35 cellular contexts compared by ENCODE assay signal in genomic region chr7:18430810-18431209, GRCh38.
"Had no signal": no experiment of that assay in that cellular context is flagged by ENCODE, and none has a peak within 500 bp of the region (broad histone marks: within the 10 kb centered on the region; RNA-seq: fewer than 3 reads in every experiment).

No MANE protein-coding gene starts in this region.

- H3K27me3 ChIP-seq: cardiac muscle cell, Peyer's patch had no signal

- H3K27ac ChIP-seq: cardiac muscle cell, Peyer's patch, WERI-Rb-1 had no signal

- H3K27ac Mint-ChIP-seq: activated CD4-positive, alpha-beta memory T cell treated with anti-CD3 and anti-CD28 coated beads, Interleukin-2, amount 10 ng/mL, durations not matched to agents 7 days and 5 days; activated CD8-positive, alpha-beta memory T cell treated with anti-CD3 and anti-CD28 coated beads, Interleukin-2, amount 10 ng/mL, durations not matched to agents 7 days and 5 days; activated naive CD4-positive, alpha-beta T cell treated with anti-CD3 and anti-CD28 coated beads, Interleukin-2, amount 10 ng/mL, durations not matched to agents 7 days and 5 days; activated naive CD8-positive, alpha-beta T cell; activated naive CD8-positive, alpha-beta T cell treated with anti-CD3 and anti-CD28 coated beads, Interleukin-2, amount 50 U/mL, for 24 hours; brain had no signal

- H3K4me3 Mint-ChIP-seq: activated CD4-positive, alpha-beta memory T cell treated with anti-CD3 and anti-CD28 coated beads, Interleukin-2, amount 10 ng/mL, durations not matched to agents 7 days and 5 days; activated CD8-positive, alpha-beta memory T cell treated with anti-CD3 and anti-CD28 coated beads, Interleukin-2, amount 10 ng/mL, durations not matched to agents 7 days and 5 days; activated naive CD4-positive, alpha-beta T cell treated with anti-CD3 and anti-CD28 coated beads, Interleukin-2, amount 10 ng/mL, durations not matched to agents 7 days and 5 days; activated naive CD8-positive, alpha-beta T cell; activated naive CD8-positive, alpha-beta T cell treated with anti-CD3 and anti-CD28 coated beads, Interleukin-2, amount 50 U/mL, for 24 hours; brain; central memory CD8-positive, alpha-beta T cell had no signal

- H3K36me3 ChIP-seq: cardiac muscle cell, Peyer's patch, WERI-Rb-1 had no signal

- FAIRE-seq: K562 had no signal

- H3K9me3 Mint-ChIP-seq: activated CD4-positive, alpha-beta memory T cell treated with anti-CD3 and anti-CD28 coated beads, Interleukin-2, amount 10 ng/mL, durations not matched to agents 7 days and 5 days; activated naive CD4-positive, alpha-beta T cell treated with anti-CD3 and anti-CD28 coated beads, Interleukin-2, amount 10 ng/mL, durations not matched to agents 7 days and 5 days; activated naive CD8-positive, alpha-beta T cell treated with anti-CD3 and anti-CD28 coated beads, Interleukin-2, amount 50 U/mL, for 24 hours; central memory CD8-positive, alpha-beta T cell had no signal

- H3K4me1 ChIP-seq: Peyer's patch had no signal

- DNase-seq: activated CD4-positive, alpha-beta memory T cell treated with anti-CD3 and anti-CD28 coated beads, Interleukin-2, amount 10 ng/mL, durations not matched to agents 7 days and 5 days; activated CD4-positive, alpha-beta T cell treated with anti-CD3 and anti-CD28 coated beads for 1 hour; activated CD4-positive, alpha-beta T cell treated with anti-CD3 and anti-CD28 coated beads for 48 hours; activated CD4-positive, CD25-positive, alpha-beta regulatory T cell; activated CD8-positive, alpha-beta memory T cell treated with anti-CD3 and anti-CD28 coated beads for 24 hours; activated CD8-positive, alpha-beta memory T cell treated with anti-CD3 and anti-CD28 coated beads, Interleukin-2, amount 10 ng/mL, durations not matched to agents 7 days and 5 days; activated CD8-positive, alpha-beta memory T cell treated with anti-CD3 and anti-CD28 coated beads, Interleukin-2, amount 50 U/mL, for 48 hours; activated effector memory CD4-positive, alpha-beta T cell treated with Interleukin-2 at 50 U/mL for 16 hours; activated naive CD4-positive, alpha-beta T cell treated with anti-CD3 and anti-CD28 coated beads, Interleukin-2, amount 10 ng/mL, durations not matched to agents 7 days and 5 days; activated naive CD8-positive, alpha-beta T cell treated with anti-CD3 and anti-CD28 coated beads, Interleukin-2, amount 50 U/mL, for 24 hours; activated T-cell treated with anti-CD3 and anti-CD28 coated beads, Interleukin-2, amount 50 U/mL, for 48 hours; anterior cingulate cortex; NCI-H1105; NCI-H1417 treated with DMSO at 0.1 percent for 48 hours; NCI-H187 treated with DMSO at 0.1 percent for 48 hours; NCI-H2081; NCI-H2171 treated with DMSO at 0.1 percent for 48 hours; NCI-H2227 treated with DMSO at 0.1 percent for 48 hours; NCI-H446; NCI-H510A treated with DMSO at 0.1 percent for 48 hours; PC-3; Peyer's patch; RPMI8226; SIG-M5; T-helper 1 cell; T-helper 2 cell; T-helper 9 cell; WERI-Rb-1 had no signal

- ATAC-seq: activated CD8-positive, alpha-beta memory T cell treated with anti-CD3 and anti-CD28 coated beads, Interleukin-2, amount 10 ng/mL, durations not matched to agents 7 days and 5 days; activated naive CD8-positive, alpha-beta T cell treated with anti-CD3 and anti-CD28 coated beads, Interleukin-2, amount 50 U/mL, for 24 hours; K562; PC-3; Right ventricle myocardium inferior; SK-N-SH treated with all-trans-retinoic acid at 6 μM for 48 hours had no signal

- H3K36me3 Mint-ChIP-seq: activated CD8-positive, alpha-beta memory T cell treated with anti-CD3 and anti-CD28 coated beads, Interleukin-2, amount 10 ng/mL, durations not matched to agents 7 days and 5 days; activated naive CD4-positive, alpha-beta T cell treated with anti-CD3 and anti-CD28 coated beads, Interleukin-2, amount 10 ng/mL, durations not matched to agents 7 days and 5 days; activated naive CD8-positive, alpha-beta T cell; brain had no signal

- H3K9me3 ChIP-seq: Peyer's patch had no signal

- H3K27me3 Mint-ChIP-seq: activated CD4-positive, alpha-beta memory T cell treated with anti-CD3 and anti-CD28 coated beads, Interleukin-2, amount 10 ng/mL, durations not matched to agents 7 days and 5 days; activated CD8-positive, alpha-beta memory T cell treated with anti-CD3 and anti-CD28 coated beads, Interleukin-2, amount 10 ng/mL, durations not matched to agents 7 days and 5 days; activated naive CD4-positive, alpha-beta T cell treated with anti-CD3 and anti-CD28 coated beads, Interleukin-2, amount 10 ng/mL, durations not matched to agents 7 days and 5 days; activated naive CD8-positive, alpha-beta T cell treated with anti-CD3 and anti-CD28 coated beads, Interleukin-2, amount 50 U/mL, for 24 hours; brain; central memory CD8-positive, alpha-beta T cell had no signal

- H3K4me1 Mint-ChIP-seq: activated CD4-positive, alpha-beta memory T cell treated with anti-CD3 and anti-CD28 coated beads, Interleukin-2, amount 10 ng/mL, durations not matched to agents 7 days and 5 days; activated CD8-positive, alpha-beta memory T cell treated with anti-CD3 and anti-CD28 coated beads, Interleukin-2, amount 10 ng/mL, durations not matched to agents 7 days and 5 days; activated naive CD4-positive, alpha-beta T cell treated with anti-CD3 and anti-CD28 coated beads, Interleukin-2, amount 10 ng/mL, durations not matched to agents 7 days and 5 days; activated naive CD8-positive, alpha-beta T cell treated with anti-CD3 and anti-CD28 coated beads, Interleukin-2, amount 50 U/mL, for 24 hours; central memory CD8-positive, alpha-beta T cell had no signal

- H3K4me3 ChIP-seq: cardiac muscle cell, K562, Peyer's patch had no signal
